In genomic region chr3:139389552-139390368, GRCh38 we compare ENCODE assay signal across 8 cellular contexts. TPM values are rescaled to one million over a fixed set of nuclear protein-coding genes. Genes with fewer than 3 reads are reported as not detected.
DNase-seq lines count a peak whose midpoint lies in the region; ATAC-seq, FAIRE-seq and TF ChIP-seq lines count a peak whose summit lies in the region.

TSS of gene COPB2 (minus strand) at chr3:139389647. CDS start at chr3:139389550, 97 bp downstream.

- H3K79me2 ChIP-seq in trophoblast cell (ENCODE audit: control insufficient read depth, insufficient read depth, low read length, poor library complexity): peaks cover 13% of the 10 kb centered on the region

- H3K9me3 ChIP-seq in adrenal gland (replicated peaks in 1 of 3) (no peaks in the 10 kb centered on the region), trophoblast cell (ENCODE audit: insufficient read depth, low read depth, low read length) (no peaks in the 10 kb centered on the region), transverse colon (no peaks in the 10 kb centered on the region)

- peak within 1 kb of the TSS; percentile 80 for H3K14ac ChIP-seq in trophoblast cell (ENCODE audit: low read length)

- H2BK5ac ChIP-seq in trophoblast cell (ENCODE audit: low read depth, low read length, poor library complexity): peak within 1 kb of the TSS; percentile 81

- H2AK5ac ChIP-seq in trophoblast cell (ENCODE audit: low read length): peak within 1 kb of the TSS; percentile 36

- peak within 1 kb of the TSS; percentile 91 for H4K91ac ChIP-seq in trophoblast cell (ENCODE audit: low read depth, low read length)

- H3K4me1 ChIP-seq in adrenal gland (replicated peaks in 1 of 2): peaks cover 12 to 41% of the 10 kb centered on the region in 2 donors
- H3K4me1 ChIP-seq in trophoblast cell (ENCODE audit: control insufficient read depth in 1 of 2, insufficient read depth in 2 of 2, low read length in 2 of 2): peaks cover 2% of the 10 kb centered on the region in 2 experiments
- peaks cover 9 to 44% (median 26%) of the 10 kb centered on the region in 4 donors for H3K4me1 ChIP-seq in transverse colon

- TF ChIP-seq POLR2A in GM12892 (IDR thresholded peaks at IDR 0.05; ENCODE audit: low read depth, low read length): peak; percentile 93
- TF ChIP-seq POLR2A in adrenal gland (IDR thresholded peaks at IDR 0.05): peak; percentile 80 to 91
- peak; percentile 90 for TF ChIP-seq POLR2A in transverse colon (IDR thresholded peaks at IDR 0.05)

- no peak for TF ChIP-seq EP300 in transverse colon (IDR thresholded peaks at IDR 0.05; ENCODE audit: low read depth)

- in situ Hi-C loops in transverse colon (cut with MboI; ENCODE audit: low pct_ligation_motif_present in 1 of 4, low pct_unique_long_range_greater_than_20kb in 1 of 4, low sequenced_read_pairs in 3 of 4): no loop called here

- H4K12ac ChIP-seq in trophoblast cell (ENCODE audit: low read depth, low read length): peak within 1 kb of the TSS; percentile 91

- H3K79me1 ChIP-seq in trophoblast cell (ENCODE audit: low read length): peaks cover 7% of the 10 kb centered on the region

- peak within 1 kb of the TSS; percentile 94 for H3K4ac ChIP-seq in trophoblast cell (ENCODE audit: low read depth, low read length)

- peak within 1 kb of the TSS; percentile 82 for H3K18ac ChIP-seq in trophoblast cell (ENCODE audit: low read length)

- H3K27ac ChIP-seq in adrenal gland: peak within 1 kb of the TSS; percentile 87 to 99 (median 96)
- peak within 1 kb of the TSS; percentile 94 for H3K27ac ChIP-seq in trophoblast cell (ENCODE audit: low read depth, low read length)
- H3K27ac ChIP-seq in transverse colon: peak within 1 kb of the TSS; percentile 93 to 97 (median 93)

- no peaks in the 10 kb centered on the region for H3K36me3 ChIP-seq in adrenal gland (replicated peaks in 1 of 2)
- peaks cover 1 to 3% of the 10 kb centered on the region in 2 experiments for H3K36me3 ChIP-seq in trophoblast cell (ENCODE audit: control insufficient read depth in 1 of 2, insufficient read depth in 2 of 2, low read length in 2 of 2)
- no peaks in the 10 kb centered on the region for H3K36me3 ChIP-seq in transverse colon

- 0 to 1% (median 1%) methylated on average over 33 to 52 of the region's 52 CpGs for WGBS in adrenal gland, 4 donors
- WGBS in trophoblast cell (ENCODE audit: extremely low coverage, insufficient coverage, insufficient read length): no CpG with 5 or more reads among the region's 52 CpGs
- WGBS in transverse colon (ENCODE audit: low coverage in 1 of 2), 2 donors: 0 to 1% methylated on average over 3 to 36 of the region's 52 CpGs

- FAIRE-seq in GM12892 (lab: Jason Lieb, UNC): peak; percentile 97

- peak within 1 kb of the TSS; percentile 56 to 98 (median 79) for H3K4me3 ChIP-seq in adrenal gland
- peak within 1 kb of the TSS; percentile 89 for H3K4me3 ChIP-seq in trophoblast cell (ENCODE audit: low read depth, low read length)
- peak within 1 kb of the TSS; percentile 85 to 93 (median 88) for H3K4me3 ChIP-seq in transverse colon

- intact Hi-C loops in adrenal gland (cut with DNase I) (no loop called here), cardiac septum (cut with DNase I) (loop anchor here (2.0 kb wide), 1 partner anchor 45 kb away; the partner anchor contains the start of gene MRPS22), transverse colon (cut with DNase I; ENCODE audit: low total_unique reads) (no loop called here)

- DNase-seq in GM12892 (ENCODE audit: insufficient read length): peak; percentile 78
- DNase-seq in NCI-H146 (lab: John Stamatoyannopoulos, UW): peak; percentile 100
- peak; percentile 88 to 96 (median 93) for DNase-seq in T-helper 1 cell
- peak; percentile 99 to 100 (median 100) for DNase-seq in adrenal gland
- peak; percentile 100 for DNase-seq in cardiac septum (ENCODE audit: low spot score)
- DNase-seq in trophoblast cell: peak; percentile 100
- DNase-seq in transverse colon: peak; percentile 100

- peak within 1 kb of the TSS; percentile 74 for H3K4me2 ChIP-seq in trophoblast cell (ENCODE audit: low read length)

- TF ChIP-seq CTCF in adrenal gland (IDR thresholded peaks at IDR 0.05) (no peak), transverse colon (IDR thresholded peaks at IDR 0.05) (peak in 1 of 5 experiments; percentile 5)

- peak within 1 kb of the TSS; percentile 77 for H2AFZ ChIP-seq in trophoblast cell (ENCODE audit: insufficient read depth, low read length, poor library complexity)

- ATAC-seq in HG02852 (IDR thresholded peaks at IDR 0.05; ENCODE audit: unreplicated experiment): peak; percentile 98

- no peak within 1 kb of the TSS for H3K23ac ChIP-seq in trophoblast cell (ENCODE audit: low read length)

- peak within 1 kb of the TSS; percentile 93 for H3K9ac ChIP-seq in trophoblast cell (ENCODE audit: low read length)

- H3K27me3 ChIP-seq in adrenal gland: no peaks in the 10 kb centered on the region
- H3K27me3 ChIP-seq in trophoblast cell (ENCODE audit: insufficient read depth, low read length): no peaks in the 10 kb centered on the region
- no peaks in the 10 kb centered on the region for H3K27me3 ChIP-seq in transverse colon

- H2BK12ac ChIP-seq in trophoblast cell (ENCODE audit: low read length): no peak within 1 kb of the TSS

- H4K8ac ChIP-seq in trophoblast cell (ENCODE audit: low read depth, low read length): peak within 1 kb of the TSS; percentile 94

- H2BK120ac ChIP-seq in trophoblast cell (ENCODE audit: insufficient read depth, low read length, poor library complexity): peak within 1 kb of the TSS; percentile 80

RNA-seq across cellular contexts. Expression of gene COPB2, which starts in this region (rescaled TPM):
- polyA plus RNA-seq in GM12892 (2012; ENCODE audit: missing spikeins): 66.6 TPM
- total RNA-seq in adrenal gland: 100 to 1,000 TPM in 6 of 8 donors, 10 to 100 TPM in 2; 80.8 to 192 (median 126) TPM
- 100 to 1,000 TPM in 1 of 3 donors, 10 to 100 TPM in 2; 28.1 to 190 (median 29.4) TPM for polyA plus RNA-seq in adrenal gland
- total RNA-seq in cardiac septum: 87.0 TPM
- polyA plus RNA-seq in trophoblast cell (2013): 139 TPM in 2 replicates
- total RNA-seq in transverse colon: 10 to 100 TPM; 38.9 to 86.3 (median 56.3) TPM

Comparison
In these comparisons a context has a peak if more than half of its experiments do, and no peak if none do; other contexts are left out.
1. Peak in every context shown above with its lines: DNase-seq, ATAC-seq, H3K4me3 ChIP-seq and H3K27ac ChIP-seq.